Comparison of ENCODE assay signal across 20 cellular contexts in genomic region chr2:223238301-223238700, GRCh38.
DNase-seq lines count a peak whose midpoint lies in the region; ATAC-seq and TF ChIP-seq lines count a peak whose summit lies in the region.
"Had no signal": no experiment of that assay in that cellular context is flagged by ENCODE, and none has a peak within 500 bp of the region (broad histone marks: within the 10 kb centered on the region; RNA-seq: fewer than 3 reads in every experiment).

No MANE protein-coding gene starts in this region.

- H2AFZ ChIP-seq in smooth muscle cell (ENCODE audit: low read depth), result peak overlapping the region; percentile 28

- H3K4me3 ChIP-seq in smooth muscle cell, result no peak overlapping the region
- H3K4me3 ChIP-seq: BLaER1 treated with 17β-estradiol and CSF1 and Interleukin-3, amounts not matched to agents 10 nM and 100 nM; K562; Peyer's patch had no signal

- no peak for TF ChIP-seq CTCF in smooth muscle cell (IDR thresholded peaks at IDR 0.05; ENCODE audit: borderline replicate concordance, insufficient read depth, poor library complexity, severe bottlenecking)

- H3K79me2 ChIP-seq in smooth muscle cell (ENCODE audit: low read depth), result no peaks in the 10 kb centered on the region

- WGBS in smooth muscle cell (ENCODE audit: low lambda C conversion rate), result 80% methylated on average over 2 of the region's 2 CpGs

- H3F3A ChIP-seq in smooth muscle cell (ENCODE audit: low read depth), result no peaks in the 10 kb centered on the region

- H3K4me1 ChIP-seq in smooth muscle cell (ENCODE audit: low read depth), result no peaks in the 10 kb centered on the region
- H3K4me1 ChIP-seq: Peyer's patch had no signal

- H3K9ac ChIP-seq in smooth muscle cell (ENCODE audit: low read depth), result no peak overlapping the region
- H3K9ac ChIP-seq: BLaER1 treated with 17β-estradiol and CSF1 and Interleukin-3, amounts not matched to agents 10 nM and 100 nM had no signal

- DNase-seq in ELR (ENCODE audit: low read depth) (peak; percentile 48), NCI-H226 (peak; percentile 16), hepatic stellate cell (ENCODE audit: low spot score) (peak; percentile 4), smooth muscle cell (lab: John Stamatoyannopoulos, UW; ENCODE audit: unreplicated experiment) (no peak), DMS153 (lab: John Stamatoyannopoulos, UW) (no peak)
- DNase-seq in activated CD8-positive, alpha-beta memory T cell treated with anti-CD3 and anti-CD28 coated beads, Interleukin-2, amount 50 U/mL, for 48 hours, result no peak
- DNase-seq: Calu3; CD8-positive, alpha-beta T cell; NCI-H1092 treated with DMSO at 0.1 percent for 48 hours; NCI-H146; NCI-H2029; NCI-H345; NCI-H524 treated with DMSO at 0.1 percent for 48 hours; NCI-H82; Peyer's patch had no signal

- no peak for ATAC-seq in HG03457 (IDR thresholded peaks at IDR 0.05; ENCODE audit: unreplicated experiment)
- ATAC-seq: CD8-positive, alpha-beta T cell; HepG2; K562; SK-N-SH treated with all-trans-retinoic acid at 6 μM for 48 hours had no signal

- no peaks in the 10 kb centered on the region for H3K27me3 ChIP-seq in smooth muscle cell (ENCODE audit: low read depth)
- H3K27me3 ChIP-seq: BLaER1 treated with 17β-estradiol and CSF1 and Interleukin-3, amounts not matched to agents 10 nM and 100 nM; Peyer's patch had no signal

- H3K27ac ChIP-seq in smooth muscle cell (ENCODE audit: low read depth), result no peak overlapping the region
- H3K27ac ChIP-seq: BLaER1 treated with 17β-estradiol and CSF1 and Interleukin-3, amounts not matched to agents 10 nM and 100 nM; Peyer's patch had no signal

- no peaks in the 10 kb centered on the region for H3K9me3 ChIP-seq in smooth muscle cell (replicated peaks; ENCODE audit: low read depth)
- H3K9me3 ChIP-seq: Peyer's patch had no signal

- H3K36me3 ChIP-seq in smooth muscle cell (ENCODE audit: low read depth), result no peaks in the 10 kb centered on the region
- H3K36me3 ChIP-seq: BLaER1 treated with 17β-estradiol and CSF1 and Interleukin-3, amounts not matched to agents 10 nM and 100 nM; Peyer's patch had no signal

- no peak overlapping the region for H3K4me2 ChIP-seq in smooth muscle cell
- H3K4me2 ChIP-seq: BLaER1 treated with 17β-estradiol and CSF1 and Interleukin-3, amounts not matched to agents 10 nM and 100 nM had no signal

- H4K20me1 ChIP-seq in smooth muscle cell (ENCODE audit: low read depth), result no peaks in the 10 kb centered on the region
- H4K20me1 ChIP-seq: BLaER1 treated with 17β-estradiol and CSF1 and Interleukin-3, amounts not matched to agents 10 nM and 100 nM had no signal

Comparison
In these comparisons a context has a peak if more than half of its experiments do, and no peak if none do; other contexts are left out.
1. DNase-seq: peak in ELR (single experiment), NCI-H226 (single experiment) and hepatic stellate cell (single experiment); none in smooth muscle cell (single experiment), activated CD8-positive, alpha-beta memory T cell treated with anti-CD3 and anti-CD28 coated beads, Interleukin-2, amount 50 U/mL, for 48 hours (single experiment) and DMS153 (single experiment).